Comparison of ENCODE assay signal across 8 cellular contexts in genomic region chr9:100428871-100429654, GRCh38. TPM values are rescaled to one million over a fixed set of nuclear protein-coding genes. Genes with fewer than 3 reads are reported as not detected.
A peak's percentile ranks its signal among the peaks of the same experiment; 100 is the strongest.
DNase-seq lines count a peak whose midpoint lies in the region; ATAC-seq and TF ChIP-seq lines count a peak whose summit lies in the region.

No MANE protein-coding gene starts in this region.

- no peaks in the 10 kb centered on the region for H3K9me3 ChIP-seq in HEK293 (ENCODE audit: control insufficient read depth, insufficient read depth, low read depth, low read length)
- no peaks in the 10 kb centered on the region for H3K9me3 ChIP-seq in right atrium auricular region

- H3K27me3 ChIP-seq in right atrium auricular region = no peaks in the 10 kb centered on the region

- H3K36me3 Mint-ChIP-seq in stimulated activated effector memory CD8-positive, alpha-beta T cell treated with anti-CD3 and anti-CD28 coated beads, Interleukin-12 subunit alpha, Interleukin-12 subunit beta, amount 100 ng/mL, for 72 hours = peaks cover 14% of the 10 kb centered on the region

- ATAC-seq in stimulated activated effector memory CD8-positive, alpha-beta T cell treated with anti-CD3 and anti-CD28 coated beads, Interleukin-12 subunit alpha, Interleukin-12 subunit beta, amount 100 ng/mL, for 72 hours = no peak
- no peak for ATAC-seq in activated CD4-positive, CD25-positive, alpha-beta regulatory T cell treated with anti-CD3 and anti-CD28 coated beads, Interleukin-2, amount 50 U/mL, for 24 hours

- TF ChIP-seq CTCF in HEK293 (tag by site-specific recombination; IDR thresholded peaks at IDR 0.05) (no peak), right atrium auricular region (IDR thresholded peaks at IDR 0.05) (no peak)

- H3K27ac ChIP-seq in HEK293 (ENCODE audit: extremely low read depth, low read depth, low read length) (0 out of 2 replicates have a peak overlapping the region, but pooled peaks have one; percentile 4), right atrium auricular region (peak overlapping the region; percentile 52 to 73)

- peak overlapping the region; percentile 73 for H3K4me3 Mint-ChIP-seq in stimulated activated effector memory CD8-positive, alpha-beta T cell treated with anti-CD3 and anti-CD28 coated beads, Interleukin-12 subunit alpha, Interleukin-12 subunit beta, amount 100 ng/mL, for 72 hours

- CTCF ChIA-PET in HEK293 (lab: Yijun Ruan, JAX) = interaction anchor here (1.1 to 2.0 kb wide), 3 partner anchors 9 to 80 kb away, joined by 4 to 14 read pairs (median 8); no protein-coding TSS in a partner anchor

- H3K4me1 Mint-ChIP-seq in stimulated activated effector memory CD8-positive, alpha-beta T cell treated with anti-CD3 and anti-CD28 coated beads, Interleukin-12 subunit alpha, Interleukin-12 subunit beta, amount 100 ng/mL, for 72 hours = peaks cover 39% of the 10 kb centered on the region

- H3K4me1 ChIP-seq in HEK293 (ENCODE audit: control insufficient read depth, insufficient read depth, low read length) (peaks cover 10% of the 10 kb centered on the region; the same call in 1 of the 2 replicates), right atrium auricular region (peaks cover 0 to 32% of the 10 kb centered on the region in 2 donors)

- no peak overlapping the region for H3K27ac Mint-ChIP-seq in stimulated activated effector memory CD8-positive, alpha-beta T cell treated with anti-CD3 and anti-CD28 coated beads, Interleukin-12 subunit alpha, Interleukin-12 subunit beta, amount 100 ng/mL, for 72 hours

- H3K9me3 Mint-ChIP-seq in stimulated activated effector memory CD8-positive, alpha-beta T cell treated with anti-CD3 and anti-CD28 coated beads, Interleukin-12 subunit alpha, Interleukin-12 subunit beta, amount 100 ng/mL, for 72 hours = no peaks in the 10 kb centered on the region

- POLR2A ChIA-PET in HEK293 (lab: Yijun Ruan, JAX) = interaction anchor here (0.6 to 1.4 kb wide), 3 partner anchors 9 to 88 kb away, joined by 3 to 4 read pairs (median 3); no protein-coding TSS in a partner anchor

- H3K36me3 ChIP-seq in HEK293 (ENCODE audit: control insufficient read depth in 2 of 2, insufficient read depth in 1 of 2, low read length in 2 of 2) (no peaks in the 10 kb centered on the region), right atrium auricular region (no peaks in the 10 kb centered on the region)

- peak; percentile 99 for DNase-seq in amniotic epithelial cell (ENCODE audit: low read depth)
- peak; percentile 64 for DNase-seq in right atrium auricular region (ENCODE audit: low spot score)
- DNase-seq in stimulated activated effector memory CD8-positive, alpha-beta T cell treated with anti-CD3 and anti-CD28 coated beads, Interleukin-12 subunit alpha, Interleukin-12 subunit beta, amount 100 ng/mL, for 72 hours (ENCODE audit: low spot score in 2 of 2) = no peak
- no peak for DNase-seq in NCI-H2081 (lab: John Stamatoyannopoulos, UW)
- DNase-seq in GF-D8 (lab: John Stamatoyannopoulos, UW) = no peak
- DNase-seq in NCI-H1436 (lab: John Stamatoyannopoulos, UW) = no peak

- H3K4me3 ChIP-seq in HEK293 (ENCODE audit: low read depth, low read length) = peak overlapping the region; percentile 6; the same call in 1 of the 2 replicates
- no peak overlapping the region for H3K4me3 ChIP-seq in right atrium auricular region

TF ChIP-seq in HEK293, 187 proteins besides CTCF, POLR2A, EP300 and RAD21 (continues in another document):
- TF ChIP-seq ZNF521 (tag by site-specific recombination; IDR thresholded peaks at IDR 0.05) = no peak
- peak; percentile 19; the same call in 1 of the 2 replicates for TF ChIP-seq ZNF341 (tag by site-specific recombination; IDR thresholded peaks at IDR 0.05; ENCODE audit: low read depth)
- 0 out of 2 replicates have a peak, but pooled peaks have one; percentile 40 for TF ChIP-seq ZNF2 (tag by site-specific recombination; IDR thresholded peaks at IDR 0.05)
- peak; percentile 83 for TF ChIP-seq ZNF362 (tag by site-specific recombination; IDR thresholded peaks at IDR 0.05)
- 0 out of 2 replicates have a peak, but pooled peaks have one; percentile 30 for TF ChIP-seq ZNF335 (tag by site-specific recombination; conservative IDR thresholded peaks at IDR 0.05)
- peak; percentile 95 for TF ChIP-seq ZNF629 (tag by site-specific recombination; IDR thresholded peaks at IDR 0.05)
- peak; percentile 61; the same call in 1 of the 2 replicates for TF ChIP-seq TSHZ1 (tag by site-specific recombination; IDR thresholded peaks at IDR 0.05; ENCODE audit: borderline replicate concordance)
- TF ChIP-seq ZNF280D (tag by site-specific recombination; IDR thresholded peaks at IDR 0.05) = 0 out of 2 replicates have a peak, but pooled peaks have one; percentile 28
- peak; percentile 79; the same call in 1 of the 2 replicates for TF ChIP-seq ZNF24 (tag by site-specific recombination; IDR thresholded peaks at IDR 0.05)
- no peak for TF ChIP-seq ZNF354C (tag by site-specific recombination; IDR thresholded peaks at IDR 0.05; ENCODE audit: borderline replicate concordance, low read depth)
- 0 out of 2 replicates have a peak, but pooled peaks have one; percentile 32 for TF ChIP-seq PATZ1 (tag by site-specific recombination; IDR thresholded peaks at IDR 0.05)
- peak; percentile 81 for TF ChIP-seq ZNF366 (tag by site-specific recombination; conservative IDR thresholded peaks at IDR 0.05)

RNA-seq across cellular contexts. Expression of gene MSANTD3, which starts 2.1 kb away (rescaled TPM):
- total RNA-seq in right atrium auricular region = 10 to 100 TPM; 20.9 to 29.3 TPM

RNA-seq across cellular contexts. Expression of gene TMEFF1, which starts 43.9 kb away (rescaled TPM):
- total RNA-seq in right atrium auricular region = under 1 TPM in 1 of 2 donors, not detected in 1; 0.37 TPM

Comparison
In these comparisons a context has a peak if more than half of its experiments do, and no peak if none do; other contexts are left out.
1. DNase-seq: peak in amniotic epithelial cell (single experiment) and right atrium auricular region (single experiment); none in stimulated activated effector memory CD8-positive, alpha-beta T cell treated with anti-CD3 and anti-CD28 coated beads, Interleukin-12 subunit alpha, Interleukin-12 subunit beta, amount 100 ng/mL, for 72 hours (0 of 2), NCI-H2081 (0 of 2), GF-D8 (single experiment) and NCI-H1436 (single experiment).